ENCODE assay signal across 21 cellular contexts in genomic region chr10:72337722-72338121, GRCh38. TPM values are rescaled to one million over a fixed set of nuclear protein-coding genes. Genes with fewer than 3 reads are reported as not detected.
DNase-seq lines count a peak whose midpoint lies in the region; ATAC-seq, FAIRE-seq and TF ChIP-seq lines count a peak whose summit lies in the region.
"Had no signal": no experiment of that assay in that cellular context is flagged by ENCODE, and none has a peak within 500 bp of the region (broad histone marks: within the 10 kb centered on the region; RNA-seq: fewer than 3 reads in every experiment).

No MANE protein-coding gene starts in this region.

- no peak for TF ChIP-seq EP300 in K562 (IDR thresholded peaks at IDR 0.05; ENCODE audit: low read length)

- no peak overlapping the region for H3K4me3 Mint-ChIP-seq in activated T-cell treated with anti-CD3 and anti-CD28 coated beads, Interleukin-2, amount 50 U/mL, for 72 hours
- H3K4me3 Mint-ChIP-seq in CD4-positive, alpha-beta T cell, result no peak overlapping the region
- H3K4me3 Mint-ChIP-seq in osteocyte (ENCODE audit: unreplicated experiment), result no peak overlapping the region
- H3K4me3 Mint-ChIP-seq: activated naive CD8-positive, alpha-beta T cell; endodermal cell; GM23338; HFFc6 had no signal

- TF ChIP-seq RAD21 in K562 (CRISPR knock-in tag; conservative IDR thresholded peaks at IDR 0.05 in 1 of 2, IDR thresholded peaks at IDR 0.05 in 1 of 2), result no peak

- no peaks in the 10 kb centered on the region for H3K27me3 ChIP-seq in CD4-positive, alpha-beta T cell (ENCODE audit: control insufficient read depth, insufficient read depth, low read length)
- H3K27me3 ChIP-seq in K562 (ENCODE audit: control insufficient read depth in 2 of 2, insufficient read depth in 2 of 2, low read length in 2 of 2) (no peaks in the 10 kb centered on the region), esophagus squamous epithelium (no peaks in the 10 kb centered on the region)
- H3K27me3 ChIP-seq: BE2C, hepatocyte, transverse colon had no signal

- peaks cover 62% of the 10 kb centered on the region for H3K4me1 Mint-ChIP-seq in activated T-cell treated with anti-CD3 and anti-CD28 coated beads, Interleukin-2, amount 50 U/mL, for 72 hours (ENCODE audit: low read depth)
- peaks cover 59% of the 10 kb centered on the region for H3K4me1 Mint-ChIP-seq in CD4-positive, alpha-beta T cell (ENCODE audit: low read depth)
- peaks cover 46% of the 10 kb centered on the region for H3K4me1 Mint-ChIP-seq in osteocyte (ENCODE audit: unreplicated experiment)

- H2AFZ ChIP-seq in K562 (ENCODE audit: low read depth, low read length), result no peak overlapping the region
- H2AFZ ChIP-seq: GM23338, hepatocyte had no signal

- in situ Hi-C loops in K562 (cut with MboI), result loop anchor here (5.0 to 25.0 kb wide), 4 partner anchors 203 to 1025 kb away; partner anchors contain the start of gene SLC29A3

- H3K9me3 Mint-ChIP-seq in activated T-cell treated with anti-CD3 and anti-CD28 coated beads, Interleukin-2, amount 50 U/mL, for 72 hours, result no peaks in the 10 kb centered on the region
- no peaks in the 10 kb centered on the region for H3K9me3 Mint-ChIP-seq in CD4-positive, alpha-beta T cell
- no peaks in the 10 kb centered on the region for H3K9me3 Mint-ChIP-seq in osteocyte (ENCODE audit: unreplicated experiment)
- H3K9me3 Mint-ChIP-seq: endodermal cell, GM23338, HFFc6 had no signal

- H3K9ac ChIP-seq in K562 (ENCODE audit: insufficient read depth in 1 of 2, low read depth in 2 of 2, low read length in 2 of 2), result no peak overlapping the region

- no peak overlapping the region for H3K4me3 ChIP-seq in K562
- H3K4me3 ChIP-seq in esophagus squamous epithelium, result no peak overlapping the region
- H3K4me3 ChIP-seq: GM23338, hepatocyte, skin epidermis, transverse colon had no signal

- 71% methylated on average over 9 of the region's 9 CpGs for WGBS in K562 (ENCODE audit: insufficient coverage, low coverage, missing lambda C conversion rate)
- 78 to 80% methylated on average over 9 of the region's 9 CpGs for WGBS in esophagus squamous epithelium, 2 donors

- POLR2A ChIA-PET in CD4-positive, alpha-beta T cell (lab: Charles Lee), result interaction anchor here (0.6 to 4.4 kb wide), 7 partner anchors 11 to 277 kb away, joined by 3 to 17 read pairs (median 5); partner anchors contain the start of genes DDIT4 and SPOCK2
- POLR2A ChIA-PET in K562 (lab: Yijun Ruan, JAX), result interaction anchor here (0.6 to 13.1 kb wide), 7 partner anchors 10 to 441 kb away, joined by 3 to 197 read pairs (median 3); partner anchors contain the start of genes ANAPC16 and DDIT4

- DNase-seq in activated T-cell treated with anti-CD3 and anti-CD28 coated beads, Interleukin-2, amount 50 U/mL, for 72 hours, result no peak
- DNase-seq in activated T-cell treated with anti-CD3 and anti-CD28 coated beads, Interleukin-2, amount 50 U/mL, for 48 hours, result no peak
- DNase-seq in CD4-positive, alpha-beta T cell, result no peak
- DNase-seq in K562 (ENCODE audit: extremely low read depth in 1 of 4, low spot score in 3 of 4), result no peak
- DNase-seq in osteocyte (ENCODE audit: extremely low spot score, unreplicated experiment), result no peak
- DNase-seq in esophagus squamous epithelium (lab: John Stamatoyannopoulos, UW), result no peak
- DNase-seq in kidney tubule cell (ENCODE audit: low spot score), result no peak
- DNase-seq: NCI-H2171 had no signal

- H3K36me3 ChIP-seq in K562 (ENCODE audit: control insufficient read depth, insufficient read depth, low read length) (peaks cover 84% of the 10 kb centered on the region; the same call in 2 of the 3 replicates), esophagus squamous epithelium (peaks cover 16 to 97% (median 17%) of the 10 kb centered on the region in 3 donors)

- H3K4me2 ChIP-seq in K562 (ENCODE audit: insufficient read depth, low read length), result no peak overlapping the region
- H3K4me2 ChIP-seq: GM23338, hepatocyte had no signal

- H3K27me3 Mint-ChIP-seq in activated T-cell treated with anti-CD3 and anti-CD28 coated beads, Interleukin-2, amount 50 U/mL, for 72 hours (ENCODE audit: low read depth), result no peaks in the 10 kb centered on the region
- H3K27me3 Mint-ChIP-seq in CD4-positive, alpha-beta T cell, result no peaks in the 10 kb centered on the region
- H3K27me3 Mint-ChIP-seq in osteocyte (ENCODE audit: unreplicated experiment), result no peaks in the 10 kb centered on the region
- H3K27me3 Mint-ChIP-seq: activated CD4-positive, alpha-beta T cell treated with anti-CD3 and anti-CD28 coated beads for 36 hours; activated naive CD8-positive, alpha-beta T cell had no signal

- H3K27ac Mint-ChIP-seq in activated T-cell treated with anti-CD3 and anti-CD28 coated beads, Interleukin-2, amount 50 U/mL, for 72 hours, result peak overlapping the region; percentile 13
- peak overlapping the region; percentile 94 for H3K27ac Mint-ChIP-seq in CD4-positive, alpha-beta T cell
- peak overlapping the region; percentile 18 for H3K27ac Mint-ChIP-seq in osteocyte (ENCODE audit: unreplicated experiment)
- H3K27ac Mint-ChIP-seq: activated naive CD8-positive, alpha-beta T cell; endodermal cell; GM23338; HFFc6 had no signal

- TF ChIP-seq CTCF in CD4-positive, alpha-beta T cell (IDR thresholded peaks at IDR 0.05), result no peak
- TF ChIP-seq CTCF in K562 (IDR thresholded peaks at IDR 0.05 in 2 of 3, conservative IDR thresholded peaks at IDR 0.05 in 1 of 3; ENCODE audit: insufficient read depth in 2 of 3, low read depth in 1 of 3, low read length in 3 of 3), result no peak
- TF ChIP-seq CTCF in osteocyte (IDR thresholded peaks at IDR 0.05), result no peak
- TF ChIP-seq CTCF in esophagus squamous epithelium (IDR thresholded peaks at IDR 0.05), result no peak

- H3K9me3 ChIP-seq in CD4-positive, alpha-beta T cell (ENCODE audit: control insufficient read depth, low read length), result no peaks in the 10 kb centered on the region
- H3K9me3 ChIP-seq in K562 (replicated peaks; ENCODE audit: control insufficient read depth, insufficient read depth, low read depth, low read length), result no peaks in the 10 kb centered on the region
- no peaks in the 10 kb centered on the region for H3K9me3 ChIP-seq in esophagus squamous epithelium
- H3K9me3 ChIP-seq: BE2C, Caco-2, transverse colon had no signal

- peak; percentile 42 for FAIRE-seq in K562 (lab: Jason Lieb, UNC)
- FAIRE-seq: astrocyte, frontal cortex had no signal

- no peaks in the 10 kb centered on the region for H4K20me1 ChIP-seq in K562 (replicated peaks; ENCODE audit: control insufficient read depth, insufficient read depth, low read length)

- peaks cover 4 to 9% of the 10 kb centered on the region in 2 donors for H3K36me3 Mint-ChIP-seq in activated T-cell treated with anti-CD3 and anti-CD28 coated beads, Interleukin-2, amount 50 U/mL, for 72 hours (ENCODE audit: insufficient read depth in 2 of 2)
- H3K36me3 Mint-ChIP-seq in CD4-positive, alpha-beta T cell (ENCODE audit: low read depth), result peaks cover 46% of the 10 kb centered on the region
- peaks cover 27% of the 10 kb centered on the region for H3K36me3 Mint-ChIP-seq in osteocyte (ENCODE audit: unreplicated experiment)

- no TSS peak for BruUV-seq in K562 (replicated peaks; lab: Mats Ljungman, UMichigan)

- intact Hi-C loops in CD4-positive, alpha-beta T cell (cut with DNase I, micrococcal nuclease), result loop anchor here (1.0 to 10.0 kb wide), 9 partner anchors 63 to 1023 kb away; partner anchors contain the start of gene SLC29A3 (in 1 of the 2)
- intact Hi-C loops in K562 (cut with micrococcal nuclease), result no loop called here
- intact Hi-C loops in esophagus squamous epithelium (cut with DNase I), result loop anchor here (2.0 to 10.0 kb wide), 2 partner anchors 61 to 93 kb away; no protein-coding TSS in a partner anchor

- no peak for ATAC-seq in activated T-cell treated with anti-CD3 and anti-CD28 coated beads, Interleukin-2, amount 50 U/mL, for 72 hours (replicated peaks in 1 of 2)
- no peak for ATAC-seq in CD4-positive, alpha-beta T cell (ENCODE audit: poor library complexity)
- no peak for ATAC-seq in K562
- ATAC-seq in GM21717 (IDR thresholded peaks at IDR 0.05; ENCODE audit: unreplicated experiment), result no peak

- H3K4me1 ChIP-seq in K562 (replicated peaks in 1 of 2; ENCODE audit: control insufficient read depth in 2 of 2, insufficient read depth in 2 of 2, low read length in 2 of 2) (peaks cover 2 to 33% of the 10 kb centered on the region in 2 experiments; a peak in 2 of 5 replicates), esophagus squamous epithelium (peaks cover 39 to 67% (median 48%) of the 10 kb centered on the region in 3 donors)
- H3K4me1 ChIP-seq: Caco-2 had no signal

- no peaks in the 10 kb centered on the region for H3K9me1 ChIP-seq in K562 (ENCODE audit: control insufficient read depth, insufficient read depth, low read length)

- H3K79me2 ChIP-seq in K562 (ENCODE audit: control insufficient read depth, insufficient read depth, low read length), result no peaks in the 10 kb centered on the region
- H3K79me2 ChIP-seq: hepatocyte had no signal

- TF ChIP-seq POLR2A in K562 (conservative IDR thresholded peaks at IDR 0.05) (no peak), esophagus squamous epithelium (IDR thresholded peaks at IDR 0.05) (no peak)

- CTCF ChIA-PET in CD4-positive, alpha-beta T cell (lab: Charles Lee), result interaction anchor here (0.6 to 5.9 kb wide), 37 partner anchors 11 to 441 kb away, joined by 3 to 54 read pairs (median 4); partner anchors contain the start of genes ANAPC16, ASCC1, DDIT4 and SPOCK2
- CTCF ChIA-PET in K562 (lab: Yijun Ruan, JAX; ENCODE audit: low intra/inter-chr PET ratio), result interaction anchor here (0.7 to 5.6 kb wide), 9 partner anchors 17 to 439 kb away, joined by 3 to 55 read pairs (median 7); partner anchors contain the start of gene ANAPC16

- no peak overlapping the region for H3K27ac ChIP-seq in CD4-positive, alpha-beta T cell (ENCODE audit: low read depth, low read length)
- H3K27ac ChIP-seq in K562 (ENCODE audit: extremely low read depth, low read depth, low read length) (no peak overlapping the region), esophagus squamous epithelium (peak overlapping the region in 1 of 4 donors; percentile 11)
- H3K27ac ChIP-seq: hepatocyte had no signal

RNA-seq across cellular contexts. Expression of gene DNAJB12, which starts 17.0 kb away (rescaled TPM):
- total RNA-seq in activated T-cell treated with anti-CD3 and anti-CD28 coated beads, Interleukin-2, amount 50 U/mL, for 72 hours, result 10 to 100 TPM; 24.1 to 25.2 TPM
- 10 to 100 TPM; 25.2 to 27.0 TPM for total RNA-seq in CD4-positive, alpha-beta T cell
- 37.8 and 67.4 TPM in 2 replicates for total RNA-seq in K562 (2011; cell fraction: chromatin; rRNA removed; ENCODE audit: low replicate concordance)
- total RNA-seq in K562 (2011; cell fraction: nucleolus; rRNA removed), result 41.7 and 47.7 TPM in 2 replicates
- 40.8 and 49.2 TPM in 2 replicates for total RNA-seq in K562 (2011; cell fraction: nucleoplasm; rRNA removed)
- 22.1 and 30.2 TPM in 2 replicates for total RNA-seq in K562 (2014; rRNA removed)
- 12.9 and 15.1 TPM in 2 replicates for total RNA-seq in K562 (2014; rRNA removed; fragmentation: Illumina TruSeq; extraction: Trizol)
- total RNA-seq in K562 (2015; rRNA removed; fragmentation: Illumina TruSeq; extraction: Trizol), result 20.5 and 22.0 TPM in 2 replicates
- 31.0 and 31.5 TPM in 2 replicates for total RNA-seq in K562 (2021)
- polyA plus RNA-seq in K562 (2011; rRNA removed), result 10.2 and 13.3 TPM in 2 replicates
- polyA plus RNA-seq in K562 (2011; cell fraction: cytosol; rRNA removed), result 12.4 and 17.8 TPM in 2 replicates
- 27.1 and 42.9 TPM in 2 replicates for polyA plus RNA-seq in K562 (2011; cell fraction: nucleus; rRNA removed)
- polyA plus RNA-seq in K562 (2012), result 21.6 and 29.2 TPM in 2 replicates
- 24.1 and 26.2 TPM in 2 replicates for polyA plus RNA-seq in K562 (2014; fragmentation: Illumina TruSeq; extraction: Trizol)
- polyA plus RNA-seq in K562 (2014; fragmentation: Nextera tagmentation; extraction: Ambion mirVana), result 1 to 10 TPM; 3.5 to 4.7 TPM
- polyA plus RNA-seq in K562 (2014; rRNA removed), result 18.4 and 20.3 TPM in 2 replicates
- polyA minus RNA-seq in K562 (2011; rRNA and poly(A)+ RNA removed), result 7.6 and 8.6 TPM in 2 replicates
- polyA minus RNA-seq in K562 (2011; cell fraction: cytosol; rRNA and poly(A)+ RNA removed), result 11.4 and 13.2 TPM in 2 replicates
- 14.1 and 15.7 TPM in 2 replicates for polyA minus RNA-seq in K562 (2011; cell fraction: nucleus; rRNA and poly(A)+ RNA removed)
- 42.4 and 43.0 TPM in 2 replicates for total RNA-seq in osteocyte
- 10 to 100 TPM; 22.7 to 34.0 (median 23.8) TPM for total RNA-seq in esophagus squamous epithelium

Comparison
In these comparisons a context has a peak if more than half of its experiments do, and no peak if none do; other contexts are left out.
1. H3K27ac Mint-ChIP-seq: peak in every context shown above with its lines; median percentile 94 in CD4-positive, alpha-beta T cell; 18 in osteocyte; 13 in activated T-cell treated with anti-CD3 and anti-CD28 coated beads, Interleukin-2, amount 50 U/mL, for 72 hours.